Comparison of ENCODE assay signal across 9 cellular contexts in genomic region chr15:85607842-85608241, GRCh38.
A peak's percentile ranks its signal among the peaks of the same experiment; 100 is the strongest.
DNase-seq lines count a peak whose midpoint lies in the region; TF ChIP-seq lines count a peak whose summit lies in the region.
"Had no signal": no experiment of that assay in that cellular context is flagged by ENCODE, and none has a peak within 500 bp of the region (broad histone marks: within the 10 kb centered on the region; RNA-seq: fewer than 3 reads in every experiment).

No MANE protein-coding gene starts in this region.

- H3K4me3 ChIP-seq in MG63 (no peak overlapping the region), astrocyte of the spinal cord (ENCODE audit: low read depth, low read length) (no peak overlapping the region), tibial artery (no peak overlapping the region)

- H3K27ac ChIP-seq in tibial artery: peak overlapping the region; percentile 48 to 54
- no peak overlapping the region for H3K27ac ChIP-seq in caudate nucleus (ENCODE audit: low read depth, low read length)

- H3K4me1 ChIP-seq in tibial artery: peaks cover 0 to 28% (median 22%) of the 10 kb centered on the region in 4 donors

- H3K27me3 ChIP-seq in MG63 (no peaks in the 10 kb centered on the region), tibial artery (no peaks in the 10 kb centered on the region)

- H3K9me3 ChIP-seq in MG63: no peaks in the 10 kb centered on the region
- no peaks in the 10 kb centered on the region for H3K9me3 ChIP-seq in tibial artery

- DNase-seq in MG63 (peak; percentile 70), astrocyte of the spinal cord (ENCODE audit: low read depth, low spot score) (peak; percentile 88), kidney glomerular epithelial cell (lab: John Stamatoyannopoulos, UW) (peak; percentile 25), tibial artery (no peak), caudate nucleus (lab: John Stamatoyannopoulos, UW) (no peak), DMS53 treated with DMSO at 0.1 percent for 48 hours (lab: John Stamatoyannopoulos, UW; ENCODE audit: unreplicated experiment) (no peak), mesenteric fat pad (ENCODE audit: low spot score) (no peak)
- DNase-seq: NCI-H1105 treated with DMSO at 0.1 percent for 48 hours; stimulated activated CD4-positive, alpha-beta T cell treated with anti-CD3 and anti-CD28 coated beads, Interleukin-2, amount 100 ng/mL, for 24 hours had no signal

- in situ Hi-C loops in astrocyte of the spinal cord (cut with HindIII; ENCODE audit: low sequenced_read_pairs): no loop called here

- intact Hi-C loops in tibial artery (cut with DNase I; ENCODE audit: low total_unique reads): no loop called here

- TF ChIP-seq CTCF in astrocyte of the spinal cord (IDR thresholded peaks at IDR 0.05; ENCODE audit: low read depth, low read length) (no peak), tibial artery (IDR thresholded peaks at IDR 0.05) (no peak)

- H3K36me3 ChIP-seq in MG63 (peaks cover 5% of the 10 kb centered on the region; the same call in 1 of the 2 replicates), tibial artery (peaks cover 0 to 10% (median 0%) of the 10 kb centered on the region in 3 donors)

Comparison
In these comparisons a context has a peak if more than half of its experiments do, and no peak if none do; other contexts are left out.
1. DNase-seq: peak in MG63 (single experiment), astrocyte of the spinal cord (single experiment) and kidney glomerular epithelial cell (single experiment); none in tibial artery (0 of 2), caudate nucleus (0 of 61), DMS53 treated with DMSO at 0.1 percent for 48 hours (single experiment) and mesenteric fat pad (single experiment).